Comparison of ENCODE assay signal across 11 cellular contexts in genomic region chrY:7310482-7311269, GRCh38.
A peak's percentile ranks its signal among the peaks of the same experiment; 100 is the strongest.
DNase-seq lines count a peak whose midpoint lies in the region; ATAC-seq and TF ChIP-seq lines count a peak whose summit lies in the region.
"Had no signal": no experiment of that assay in that cellular context is flagged by ENCODE, and none has a peak within 500 bp of the region (broad histone marks: within the 10 kb centered on the region; RNA-seq: fewer than 3 reads in every experiment).

No MANE protein-coding gene starts in this region.

- H3K4me3 Mint-ChIP-seq in activated T-helper 1 cell treated with anti-CD3 and anti-CD28 coated beads, Interleukin-12 subunit alpha, Interleukin-12 subunit beta, Interleukin-2, Interleukin-4 antibody, amounts not matched to agents 30 ng/mL and 10 ng/mL and 1 ng/mL, durations not matched to agents 14 hours and 24 hours and 36 hours = peak overlapping the region; percentile 25
- no peak overlapping the region for H3K4me3 Mint-ChIP-seq in natural killer cell

- DNase-seq in CD1c-positive myeloid dendritic cell (ENCODE audit: extremely low spot score) (peak; percentile 62), natural killer cell (peak; percentile 47), NCI-H510A (lab: John Stamatoyannopoulos, UW) (no peak), DMS 273 (lab: John Stamatoyannopoulos, UW; ENCODE audit: unreplicated experiment) (no peak), NCI-H2171 treated with DMSO at 0.1 percent for 48 hours (lab: John Stamatoyannopoulos, UW) (no peak)
- peak; percentile 46 for DNase-seq in activated T-helper 1 cell treated with anti-CD3 and anti-CD28 coated beads, Interleukin-12 subunit alpha, Interleukin-12 subunit beta, Interleukin-2, Interleukin-4 antibody, amounts not matched to agents 30 ng/mL and 10 ng/mL and 1 ng/mL, durations not matched to agents 14 hours and 24 hours and 36 hours (ENCODE audit: low spot score)
- DNase-seq: activated gamma-delta T cell treated with Interleukin-2 at 50 U/mL for 16 hours, left cardiac atrium had no signal

- intact Hi-C loops in activated T-helper 1 cell treated with anti-CD3 and anti-CD28 coated beads, Interleukin-12 subunit alpha, Interleukin-12 subunit beta, Interleukin-2, Interleukin-4 antibody, amounts not matched to agents 30 ng/mL and 10 ng/mL and 1 ng/mL, durations not matched to agents 14 hours and 24 hours and 36 hours (cut with micrococcal nuclease) = loop anchor here (1.0 to 2.0 kb wide), 5 partner anchors 10 to 564 kb away; no protein-coding TSS in a partner anchor
- intact Hi-C loops in natural killer cell (cut with micrococcal nuclease) = no loop called here

- no peaks in the 10 kb centered on the region for H3K9me3 Mint-ChIP-seq in activated T-helper 1 cell treated with anti-CD3 and anti-CD28 coated beads, Interleukin-12 subunit alpha, Interleukin-12 subunit beta, Interleukin-2, Interleukin-4 antibody, amounts not matched to agents 30 ng/mL and 10 ng/mL and 1 ng/mL, durations not matched to agents 14 hours and 24 hours and 36 hours
- no peaks in the 10 kb centered on the region for H3K9me3 Mint-ChIP-seq in natural killer cell

- peak; percentile 45 for TF ChIP-seq CTCF in natural killer cell (IDR thresholded peaks at IDR 0.05)

- H3K27ac Mint-ChIP-seq in activated T-helper 1 cell treated with anti-CD3 and anti-CD28 coated beads, Interleukin-12 subunit alpha, Interleukin-12 subunit beta, Interleukin-2, Interleukin-4 antibody, amounts not matched to agents 30 ng/mL and 10 ng/mL and 1 ng/mL, durations not matched to agents 14 hours and 24 hours and 36 hours = peak overlapping the region; percentile 84
- H3K27ac Mint-ChIP-seq in natural killer cell = peak overlapping the region in 1 of 2 donors; percentile 70

- H3K27me3 Mint-ChIP-seq in activated T-helper 1 cell treated with anti-CD3 and anti-CD28 coated beads, Interleukin-12 subunit alpha, Interleukin-12 subunit beta, Interleukin-2, Interleukin-4 antibody, amounts not matched to agents 30 ng/mL and 10 ng/mL and 1 ng/mL, durations not matched to agents 14 hours and 24 hours and 36 hours (ENCODE audit: insufficient read depth) = no peaks in the 10 kb centered on the region
- H3K27me3 Mint-ChIP-seq in natural killer cell (ENCODE audit: low read depth in 2 of 2) = no peaks in the 10 kb centered on the region

- peaks cover 31% of the 10 kb centered on the region for H3K4me1 Mint-ChIP-seq in activated T-helper 1 cell treated with anti-CD3 and anti-CD28 coated beads, Interleukin-12 subunit alpha, Interleukin-12 subunit beta, Interleukin-2, Interleukin-4 antibody, amounts not matched to agents 30 ng/mL and 10 ng/mL and 1 ng/mL, durations not matched to agents 14 hours and 24 hours and 36 hours (ENCODE audit: low read depth)
- H3K4me1 Mint-ChIP-seq in natural killer cell = peaks cover 0 to 36% of the 10 kb centered on the region in 2 donors

- ATAC-seq in HG03521 (IDR thresholded peaks at IDR 0.05; ENCODE audit: unreplicated experiment) (peak; percentile 62), natural killer cell (peak in 2 of 3 donors; percentile 97 to 99), HG03520 (IDR thresholded peaks at IDR 0.05; ENCODE audit: unreplicated experiment) (no peak)
- ATAC-seq: K562 had no signal

- peaks cover 26% of the 10 kb centered on the region for H3K36me3 Mint-ChIP-seq in activated T-helper 1 cell treated with anti-CD3 and anti-CD28 coated beads, Interleukin-12 subunit alpha, Interleukin-12 subunit beta, Interleukin-2, Interleukin-4 antibody, amounts not matched to agents 30 ng/mL and 10 ng/mL and 1 ng/mL, durations not matched to agents 14 hours and 24 hours and 36 hours (ENCODE audit: low read depth)
- H3K36me3 Mint-ChIP-seq in natural killer cell = no peaks in the 10 kb centered on the region

Comparison
In these comparisons a context has a peak if more than half of its experiments do, and no peak if none do; other contexts are left out.
1. DNase-seq: peak in CD1c-positive myeloid dendritic cell (single experiment), activated T-helper 1 cell treated with anti-CD3 and anti-CD28 coated beads, Interleukin-12 subunit alpha, Interleukin-12 subunit beta, Interleukin-2, Interleukin-4 antibody, amounts not matched to agents 30 ng/mL and 10 ng/mL and 1 ng/mL, durations not matched to agents 14 hours and 24 hours and 36 hours (single experiment) and natural killer cell (single experiment); none in NCI-H510A (single experiment), DMS 273 (single experiment) and NCI-H2171 treated with DMSO at 0.1 percent for 48 hours (single experiment).